In the genomic region with DNA sequence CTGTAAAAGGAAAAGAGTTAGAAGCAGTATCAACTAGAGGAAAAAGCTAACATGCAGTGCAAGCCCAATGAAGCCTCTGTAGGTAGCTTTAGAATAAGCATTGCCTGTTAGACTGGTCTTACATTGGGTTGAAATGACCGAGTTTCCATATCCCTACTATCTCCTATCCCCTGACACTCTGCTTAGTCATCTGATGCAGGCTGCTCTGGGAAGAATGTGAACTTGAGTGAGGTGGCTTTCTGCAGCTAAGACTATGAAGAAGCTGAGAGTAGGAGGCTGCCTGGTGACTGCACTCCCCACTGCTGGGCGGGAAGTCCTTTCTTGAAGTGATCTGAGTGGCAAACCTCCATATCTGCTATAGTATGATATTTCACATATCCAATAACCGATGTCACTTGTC, we compare ENCODE assay signal across 15 cellular contexts.
DNase-seq lines count a peak whose midpoint lies in the region; ATAC-seq, FAIRE-seq and TF ChIP-seq lines count a peak whose summit lies in the region.
"Had no signal": no experiment of that assay in that cellular context is flagged by ENCODE, and none has a peak within 500 bp of the region (broad histone marks: within the 10 kb centered on the region; RNA-seq: fewer than 3 reads in every experiment).

No MANE protein-coding gene starts in this region.

- H3K79me2 ChIP-seq in K562 (ENCODE audit: control insufficient read depth, insufficient read depth, low read length): no peaks in the 10 kb centered on the region

- no peak overlapping the region for H3K4me3 Mint-ChIP-seq in CD14-positive monocyte
- H3K4me3 Mint-ChIP-seq: activated B cell treated with CpG ODN at 0.5 μM for 24 hours had no signal

- H3K36me3 Mint-ChIP-seq in CD14-positive monocyte: no peaks in the 10 kb centered on the region

- TF ChIP-seq RAD21 in K562 (CRISPR knock-in tag; conservative IDR thresholded peaks at IDR 0.05 in 1 of 2, IDR thresholded peaks at IDR 0.05 in 1 of 2): no peak

- no peaks in the 10 kb centered on the region for H3K4me1 Mint-ChIP-seq in CD14-positive monocyte
- H3K4me1 Mint-ChIP-seq: activated B cell treated with CpG ODN at 0.5 μM for 24 hours had no signal

- peaks cover 3 to 14% (median 9%) of the 10 kb centered on the region in 7 donors for H3K9me3 Mint-ChIP-seq in CD14-positive monocyte

- ATAC-seq in K562 (peak; percentile 58), HG02678 (IDR thresholded peaks at IDR 0.05; ENCODE audit: unreplicated experiment) (no peak), right cardiac atrium (no peak), HG02870 (IDR thresholded peaks at IDR 0.05; ENCODE audit: unreplicated experiment) (no peak)

- no peaks in the 10 kb centered on the region for H3K27me3 ChIP-seq in K562 (ENCODE audit: control insufficient read depth in 2 of 2, insufficient read depth in 2 of 2, low read length in 2 of 2)
- no peaks in the 10 kb centered on the region for H3K27me3 ChIP-seq in right cardiac atrium (ENCODE audit: control insufficient read depth, insufficient read depth)

- H3K27me3 Mint-ChIP-seq in CD14-positive monocyte (ENCODE audit: low read depth in 3 of 3): peaks cover 1 to 3% (median 2%) of the 10 kb centered on the region in 3 donors
- H3K27me3 Mint-ChIP-seq: activated B cell treated with CpG ODN at 0.5 μM for 24 hours had no signal

- BruUV-seq in K562 (replicated peaks; lab: Mats Ljungman, UMichigan): no TSS peak

- POLR2A ChIA-PET in K562 (lab: Yijun Ruan, JAX): interaction anchor here (0.6 to 1.0 kb wide), 4 partner anchors 10 to 52 kb away, joined by 3 read pairs; no protein-coding TSS in a partner anchor

- WGBS in K562 (ENCODE audit: insufficient coverage, low coverage, missing lambda C conversion rate): 0% methylated on average over 3 of the region's 3 CpGs
- WGBS in right cardiac atrium: 74% methylated on average over 3 of the region's 3 CpGs

- intact Hi-C loops in K562 (cut with micrococcal nuclease) (no loop called here), right cardiac atrium (cut with DNase I) (loop anchor here in 3 of 4 donors (5.0 to 10.0 kb wide), 2 partner anchors 200 to 207 kb away; no protein-coding TSS in a partner anchor), CD14-positive monocyte (cut with micrococcal nuclease) (loop anchor here (2.0 to 5.0 kb wide), 2 partner anchors 206 to 207 kb away; no protein-coding TSS in a partner anchor)

- no peak overlapping the region for H3K27ac Mint-ChIP-seq in CD14-positive monocyte
- H3K27ac Mint-ChIP-seq: activated B cell treated with CpG ODN at 0.5 μM for 24 hours had no signal

- H3K4me1 ChIP-seq in K562 (replicated peaks in 1 of 2; ENCODE audit: control insufficient read depth in 2 of 2, insufficient read depth in 2 of 2, low read length in 2 of 2) (peaks cover 0 to 3% of the 10 kb centered on the region in 2 experiments; a peak in 1 of 5 replicates), right cardiac atrium (ENCODE audit: control insufficient read depth, insufficient read depth, low read length) (no peaks in the 10 kb centered on the region)

- H3K27ac ChIP-seq in K562 (ENCODE audit: extremely low read depth, low read depth, low read length) (no peak overlapping the region), right cardiac atrium (ENCODE audit: low read length) (no peak overlapping the region)
- H3K27ac ChIP-seq: RWPE1 had no signal

- FAIRE-seq in K562 (lab: Jason Lieb, UNC): no peak

- TF ChIP-seq CTCF in K562 (IDR thresholded peaks at IDR 0.05 in 2 of 3, conservative IDR thresholded peaks at IDR 0.05 in 1 of 3; ENCODE audit: insufficient read depth in 2 of 3, low read depth in 1 of 3, low read length in 3 of 3) (no peak), CD14-positive monocyte (IDR thresholded peaks at IDR 0.05) (no peak)

- H4K20me1 ChIP-seq in K562 (replicated peaks; ENCODE audit: control insufficient read depth, insufficient read depth, low read length): no peaks in the 10 kb centered on the region

- no peak overlapping the region for H2AFZ ChIP-seq in K562 (ENCODE audit: low read depth, low read length)

- CTCF ChIA-PET in K562 (lab: Yijun Ruan, JAX; ENCODE audit: low intra/inter-chr PET ratio): no interaction called here

- no peak for TF ChIP-seq EP300 in K562 (IDR thresholded peaks at IDR 0.05; ENCODE audit: low read length)

- DNase-seq in A172 (ENCODE audit: low spot score) (peak; percentile 57), HT1080 (ENCODE audit: low read depth) (peak; percentile 80), K562 (ENCODE audit: extremely low read depth in 1 of 4, low spot score in 3 of 4) (peak in 1 of 4 experiments; percentile 34), kidney tubule cell (ENCODE audit: low spot score) (peak; percentile 60), right cardiac atrium (no peak), CD14-positive monocyte (ENCODE audit: low spot score) (no peak)
- DNase-seq: activated B cell treated with CpG ODN at 0.5 μM for 24 hours; activated T-cell treated with anti-CD3 and anti-CD28 coated beads, Interleukin-2, amount 50 U/mL, for 48 hours; caudate nucleus; H7; Kasumi-1; stimulated activated CD4-positive, alpha-beta T cell treated with anti-CD3 and anti-CD28 coated beads, Interleukin-2, amount 100 ng/mL, for 48 hours had no signal

- no peak overlapping the region for H3K4me2 ChIP-seq in K562 (ENCODE audit: insufficient read depth, low read length)

- H3K9me1 ChIP-seq in K562 (ENCODE audit: control insufficient read depth, insufficient read depth, low read length): no peaks in the 10 kb centered on the region

- no peaks in the 10 kb centered on the region for H3K36me3 ChIP-seq in K562 (ENCODE audit: control insufficient read depth, insufficient read depth, low read length)

- no peak overlapping the region for H3K4me3 ChIP-seq in K562
- no peak overlapping the region for H3K4me3 ChIP-seq in right cardiac atrium (ENCODE audit: low read length)

- H3K9me3 ChIP-seq in K562 (replicated peaks; ENCODE audit: control insufficient read depth, insufficient read depth, low read depth, low read length) (no peaks in the 10 kb centered on the region), right cardiac atrium (ENCODE audit: control insufficient read depth, low read length) (no peaks in the 10 kb centered on the region)

- H3K9ac ChIP-seq in K562 (ENCODE audit: insufficient read depth in 1 of 2, low read depth in 2 of 2, low read length in 2 of 2): no peak overlapping the region

- no peak for TF ChIP-seq POLR2A in K562 (conservative IDR thresholded peaks at IDR 0.05)

- in situ Hi-C loops in K562 (cut with MboI): loop anchor here (10.0 kb wide), 1 partner anchor 210 kb away; no protein-coding TSS in a partner anchor

TF ChIP-seq in K562, 482 proteins besides CTCF, POLR2A, EP300 and RAD21:
- TF ChIP-seq SNRNP70 (optimal IDR thresholded peaks at IDR 0.05; ENCODE audit: low read depth, low read length): no peak
- TF ChIP-seq ZC3H8 (IDR thresholded peaks at IDR 0.05): no peak
- TF ChIP-seq, protein P1, sequence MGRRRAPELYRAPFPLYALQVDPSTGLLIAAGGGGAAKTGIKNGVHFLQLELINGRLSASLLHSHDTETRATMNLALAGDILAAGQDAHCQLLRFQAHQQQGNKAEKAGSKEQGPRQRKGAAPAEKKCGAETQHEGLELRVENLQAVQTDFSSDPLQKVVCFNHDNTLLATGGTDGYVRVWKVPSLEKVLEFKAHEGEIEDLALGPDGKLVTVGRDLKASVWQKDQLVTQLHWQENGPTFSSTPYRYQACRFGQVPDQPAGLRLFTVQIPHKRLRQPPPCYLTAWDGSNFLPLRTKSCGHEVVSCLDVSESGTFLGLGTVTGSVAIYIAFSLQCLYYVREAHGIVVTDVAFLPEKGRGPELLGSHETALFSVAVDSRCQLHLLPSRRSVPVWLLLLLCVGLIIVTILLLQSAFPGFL (CRISPR knock-in tag; IDR thresholded peaks at IDR 0.05): no peak
- 0 out of 2 replicates have a peak, but pooled peaks have one; percentile 14 for TF ChIP-seq MAFG (tag; conservative IDR thresholded peaks at IDR 0.05)
- TF ChIP-seq, protein P2, sequence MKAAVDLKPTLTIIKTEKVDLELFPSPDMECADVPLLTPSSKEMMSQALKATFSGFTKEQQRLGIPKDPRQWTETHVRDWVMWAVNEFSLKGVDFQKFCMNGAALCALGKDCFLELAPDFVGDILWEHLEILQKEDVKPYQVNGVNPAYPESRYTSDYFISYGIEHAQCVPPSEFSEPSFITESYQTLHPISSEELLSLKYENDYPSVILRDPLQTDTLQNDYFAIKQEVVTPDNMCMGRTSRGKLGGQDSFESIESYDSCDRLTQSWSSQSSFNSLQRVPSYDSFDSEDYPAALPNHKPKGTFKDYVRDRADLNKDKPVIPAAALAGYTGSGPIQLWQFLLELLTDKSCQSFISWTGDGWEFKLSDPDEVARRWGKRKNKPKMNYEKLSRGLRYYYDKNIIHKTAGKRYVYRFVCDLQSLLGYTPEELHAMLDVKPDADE (conservative IDR thresholded peaks at IDR 0.05; ENCODE audit: control insufficient read depth, low read depth, low read length): no peak
- TF ChIP-seq FOXJ3 (CRISPR knock-in tag; IDR thresholded peaks at IDR 0.05): no peak
- TF ChIP-seq CCAR2 (IDR thresholded peaks at IDR 0.05; ENCODE audit: low read depth, low read length): no peak
- no peak for TF ChIP-seq ZBTB8A (IDR thresholded peaks at IDR 0.05; ENCODE audit: partially characterized antibody)
- no peak for TF ChIP-seq FIP1L1 (IDR thresholded peaks at IDR 0.05; ENCODE audit: low read depth, low read length, poor library complexity, severe bottlenecking)
- no peak for TF ChIP-seq GATAD2B (IDR thresholded peaks at IDR 0.05; ENCODE audit: borderline replicate concordance)
- peak; percentile 53; the same call in 1 of the 2 replicates for TF ChIP-seq NFE2 (IDR thresholded peaks at IDR 0.05; ENCODE audit: low read depth)

Comparison
In these comparisons a context has a peak if more than half of its experiments do, and no peak if none do; other contexts are left out.
1. DNase-seq: peak in A172 (single experiment), HT1080 (single experiment) and kidney tubule cell (single experiment); none in right cardiac atrium (0 of 3) and CD14-positive monocyte (single experiment).